ENCODE assay signal across 1 cellular context in genomic region chr6:63738190-63738589, GRCh38.
TF ChIP-seq lines count a peak whose summit lies in the region.
"Not testable (repeated sequence)": the region's sequence is repeated elsewhere in the genome, so short reads cannot be mapped to it uniquely, and the experiment has no call there.

No MANE protein-coding gene starts in this region.

- TF ChIP-seq CTCF in HEK293 (tag by site-specific recombination; IDR thresholded peaks at IDR 0.05) = not testable (repeated sequence)

- not testable (repeated sequence) for H3K36me3 ChIP-seq in HEK293 (ENCODE audit: control insufficient read depth in 2 of 2, insufficient read depth in 1 of 2, low read length in 2 of 2)

- H3K4me3 ChIP-seq in HEK293 (ENCODE audit: low read depth, low read length) = not testable (repeated sequence)

- POLR2A ChIA-PET in HEK293 (lab: Yijun Ruan, JAX) = not testable (repeated sequence)

- H3K27ac ChIP-seq in HEK293 (ENCODE audit: extremely low read depth, low read depth, low read length) = not testable (repeated sequence)

- not testable (repeated sequence) for H3K9me3 ChIP-seq in HEK293 (ENCODE audit: control insufficient read depth, insufficient read depth, low read depth, low read length)

- H3K4me1 ChIP-seq in HEK293 (ENCODE audit: control insufficient read depth, insufficient read depth, low read length) = not testable (repeated sequence)

- CTCF ChIA-PET in HEK293 (lab: Yijun Ruan, JAX) = not testable (repeated sequence)

TF ChIP-seq in HEK293, 187 proteins besides CTCF, POLR2A, EP300 and RAD21:
- TF ChIP-seq, protein P1, sequence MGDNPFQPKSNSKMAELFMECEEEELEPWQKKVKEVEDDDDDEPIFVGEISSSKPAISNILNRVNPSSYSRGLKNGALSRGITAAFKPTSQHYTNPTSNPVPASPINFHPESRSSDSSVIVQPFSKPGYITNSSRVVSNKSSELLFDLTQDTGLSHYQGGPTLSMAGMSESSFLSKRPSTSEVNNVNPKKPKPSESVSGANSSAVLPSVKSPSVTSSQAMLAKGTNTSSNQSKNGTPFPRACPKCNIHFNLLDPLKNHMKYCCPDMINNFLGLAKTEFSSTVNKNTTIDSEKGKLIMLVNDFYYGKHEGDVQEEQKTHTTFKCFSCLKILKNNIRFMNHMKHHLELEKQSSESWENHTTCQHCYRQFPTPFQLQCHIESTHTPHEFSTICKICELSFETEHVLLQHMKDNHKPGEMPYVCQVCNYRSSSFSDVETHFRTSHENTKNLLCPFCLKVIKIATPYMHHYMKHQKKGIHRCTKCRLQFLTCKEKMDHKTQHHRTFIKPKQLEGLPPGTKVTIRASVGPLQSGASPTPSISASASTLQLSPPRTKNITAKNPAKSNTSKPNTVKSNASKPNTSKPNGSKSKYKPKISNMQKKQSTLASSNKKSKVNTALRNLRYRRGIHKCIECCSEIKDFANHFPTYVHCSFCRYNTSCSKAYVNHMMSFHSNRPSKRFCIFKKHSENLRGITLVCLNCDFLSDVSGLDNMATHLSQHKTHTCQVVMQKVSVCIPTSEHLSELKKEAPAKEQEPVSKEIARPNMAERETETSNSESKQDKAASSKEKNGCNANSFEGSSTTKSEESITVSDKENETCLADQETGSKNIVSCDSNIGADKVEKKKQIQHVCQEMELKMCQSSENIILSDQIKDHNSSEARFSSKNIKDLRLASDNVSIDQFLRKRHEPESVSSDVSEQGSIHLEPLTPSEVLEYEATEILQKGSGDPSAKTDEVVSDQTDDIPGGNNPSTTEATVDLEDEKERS (tag by site-specific recombination; IDR thresholded peaks at IDR 0.05) = peak; percentile 76; the same call in 1 of the 2 replicates
- peak; percentile 95 for TF ChIP-seq ZNF146 (tag by site-specific recombination; IDR thresholded peaks at IDR 0.05)
